In the genomic region with DNA sequence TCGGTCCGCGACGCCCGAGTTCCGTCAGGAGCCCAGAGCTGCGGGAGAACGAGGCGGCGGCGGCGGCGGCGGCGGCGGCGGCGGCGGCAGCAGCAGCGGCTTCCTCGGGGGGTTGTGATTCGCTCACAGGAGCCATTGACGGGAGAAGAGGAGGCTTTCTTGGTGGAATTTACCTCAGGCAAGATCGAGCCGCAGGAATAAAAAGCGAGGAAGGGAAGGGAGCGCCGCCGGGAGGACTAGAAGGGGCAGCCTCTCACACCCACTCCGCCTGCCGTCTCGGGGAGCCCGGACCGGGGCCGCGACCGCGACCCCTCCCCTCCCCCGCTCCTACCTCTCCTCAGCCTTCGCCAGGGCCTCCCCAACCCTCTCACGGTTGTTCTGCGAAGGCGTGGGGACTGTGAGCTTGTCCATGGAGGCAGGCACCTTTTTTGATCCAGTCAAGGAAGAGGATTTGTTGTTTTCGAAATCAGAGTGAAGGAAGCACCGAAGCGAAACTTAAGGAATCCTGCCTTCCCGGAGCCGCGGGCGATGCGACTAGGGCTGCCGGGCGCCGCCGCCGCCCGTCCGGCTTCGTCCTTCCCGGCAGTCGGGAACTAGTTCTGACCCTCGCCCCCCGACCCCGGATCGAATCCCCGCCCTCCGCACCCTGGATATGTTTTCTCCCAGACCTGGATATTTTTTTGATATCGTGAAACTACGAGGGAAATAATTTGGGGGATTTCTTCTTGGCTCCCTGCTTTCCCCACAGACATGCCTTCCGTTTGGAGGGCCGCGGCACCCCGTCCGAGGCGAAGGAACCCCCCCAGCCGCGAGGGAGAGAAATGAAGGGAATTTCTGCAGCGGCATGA, we compare ENCODE assay signal across 8 cellular contexts. TPM values are rescaled to one million over a fixed set of nuclear protein-coding genes. Genes with fewer than 3 reads are reported as not detected.
DNase-seq lines count a peak whose midpoint lies in the region; ATAC-seq, FAIRE-seq and TF ChIP-seq lines count a peak whose summit lies in the region.

No MANE protein-coding gene starts in this region.

- intact Hi-C loops in activated CD4-positive, alpha-beta T cell treated with anti-CD3 and anti-CD28 coated beads for 36 hours (cut with DNase I, micrococcal nuclease), result loop anchor here (1.0 to 5.0 kb wide), 12 partner anchors 79 to 1158 kb away; a partner anchor contains a TSS
- intact Hi-C loops in HepG2 (cut with micrococcal nuclease; ENCODE audit: unreplicated experiment), result loop anchor here (1.0 to 5.0 kb wide), 3 partner anchors 69 to 118 kb away; no protein-coding TSS in a partner anchor

- CTCF ChIA-PET in activated CD4-positive, alpha-beta T cell treated with anti-CD3 and anti-CD28 coated beads for 36 hours (lab: Charles Lee), result no interaction called here
- CTCF ChIA-PET in HepG2 (lab: Yijun Ruan, JAX; ENCODE audit: low intra/inter-chr PET ratio, low total read pairs), result no interaction called here

- H4K20me1 ChIP-seq in HepG2 (ENCODE audit: insufficient read depth, low read length), result peaks cover 19% of the 10 kb centered on the region

- TF ChIP-seq POLR2A in HepG2 (IDR thresholded peaks at IDR 0.05; ENCODE audit: insufficient read depth in 1 of 2, low read depth in 2 of 2, low read length in 2 of 2), result no peak

- WGBS in HepG2 (ENCODE audit: low lambda C conversion rate), result under 1% methylated on average over 48 of the region's 78 CpGs

- peak overlapping the region; percentile 95 for H3K4me3 Mint-ChIP-seq in activated CD4-positive, alpha-beta T cell treated with anti-CD3 and anti-CD28 coated beads for 36 hours

- H3K27ac ChIP-seq in coronary artery, result peak overlapping the region; percentile 94 to 99
- peak overlapping the region; percentile 85 for H3K27ac ChIP-seq in HepG2 (ENCODE audit: extremely low read length, insufficient read depth, low read length)

- no peaks in the 10 kb centered on the region for H3K27me3 Mint-ChIP-seq in activated CD4-positive, alpha-beta T cell treated with anti-CD3 and anti-CD28 coated beads for 36 hours

- no peaks in the 10 kb centered on the region; a peak in 1 of 5 replicates for H3K27me3 ChIP-seq in HepG2 (ENCODE audit: control insufficient read depth in 1 of 2, insufficient read depth in 2 of 2, low read length in 2 of 2)

- H3K4me2 ChIP-seq in HepG2 (ENCODE audit: low read depth, low read length), result peak overlapping the region; percentile 80

- TF ChIP-seq CTCF in coronary artery (IDR thresholded peaks at IDR 0.05) (no peak), HepG2 (CRISPR knock-in tag; IDR thresholded peaks at IDR 0.05) (no peak)

- H3K4me3 ChIP-seq in coronary artery (peak overlapping the region; percentile 88), HepG2 (replicated peaks in 1 of 3; ENCODE audit: insufficient read depth in 1 of 3, low read depth in 2 of 3, low read length in 3 of 3) (peak overlapping the region; percentile 88 to 99 (median 95))

- H3K27ac Mint-ChIP-seq in activated CD4-positive, alpha-beta T cell treated with anti-CD3 and anti-CD28 coated beads for 36 hours, result peak overlapping the region; percentile 85

- H3K9ac ChIP-seq in HepG2 (ENCODE audit: insufficient read depth, low read depth, low read length), result peak overlapping the region; percentile 82

- ATAC-seq in GM21717 (IDR thresholded peaks at IDR 0.05; ENCODE audit: unreplicated experiment), result peak; percentile 23
- peak; percentile 31 for ATAC-seq in activated CD4-positive, alpha-beta T cell treated with anti-CD3 and anti-CD28 coated beads for 36 hours
- ATAC-seq in HepG2, result peak; percentile 27

- H3K36me3 ChIP-seq in HepG2 (replicated peaks in 1 of 2; ENCODE audit: control insufficient read depth in 1 of 2, insufficient read depth in 2 of 2, low read length in 2 of 2), result no peaks in the 10 kb centered on the region

- peaks cover 9% of the 10 kb centered on the region for H3K36me3 Mint-ChIP-seq in activated CD4-positive, alpha-beta T cell treated with anti-CD3 and anti-CD28 coated beads for 36 hours (ENCODE audit: low read depth)

- peaks cover 30% of the 10 kb centered on the region for H3K4me1 Mint-ChIP-seq in activated CD4-positive, alpha-beta T cell treated with anti-CD3 and anti-CD28 coated beads for 36 hours

- no peak for TF ChIP-seq EP300 in HepG2 (IDR thresholded peaks at IDR 0.05; ENCODE audit: low read depth in 2 of 2, low read length in 2 of 2)
- TF ChIP-seq EP300 in HepG2 (CRISPR knock-in tag; IDR thresholded peaks at IDR 0.05; ENCODE audit: borderline replicate concordance), result no peak; the same call in 1 of the 2 replicates

- TF ChIP-seq RAD21 in HepG2 (CRISPR knock-in tag; IDR thresholded peaks at IDR 0.05), result no peak

- POLR2A ChIA-PET in activated CD4-positive, alpha-beta T cell treated with anti-CD3 and anti-CD28 coated beads for 36 hours (lab: Charles Lee), result interaction anchor here (0.5 to 0.6 kb wide), 3 partner anchors 9 to 142 kb away, joined by 3 to 4 read pairs (median 3); no protein-coding TSS in a partner anchor
- POLR2A ChIA-PET in HepG2 (lab: Yijun Ruan, JAX), result interaction anchor here (0.5 to 1.2 kb wide), 3 partner anchors 37 to 1261 kb away, joined by 3 read pairs; a partner anchor contains a TSS

- H2AFZ ChIP-seq in HepG2 (ENCODE audit: low read length), result no peak overlapping the region

- in situ Hi-C loops in HepG2 (cut with HindIII; ENCODE audit: extremely low pct_ligation_motif_present, low pct_unique_long_range_greater_than_20kb), result no loop called here

- H3K4me1 ChIP-seq in HepG2 (ENCODE audit: insufficient read depth, low read length), result peaks cover 49% of the 10 kb centered on the region

- DNase-seq in DMS79 treated with DMSO at 0.1 percent for 48 hours (lab: John Stamatoyannopoulos, UW) (peak; percentile 64), KG1 (lab: John Stamatoyannopoulos, UW) (peak; percentile 26), coronary artery (ENCODE audit: low spot score) (peak; percentile 82), HepG2 (ENCODE audit: low spot score) (no peak), NCI-H187 treated with DMSO at 0.1 percent for 48 hours (lab: John Stamatoyannopoulos, UW) (no peak)
- peak; percentile 66 for DNase-seq in activated CD4-positive, alpha-beta T cell treated with anti-CD3 and anti-CD28 coated beads for 36 hours
- peak; percentile 50 for DNase-seq in stimulated activated CD4-positive, alpha-beta T cell treated with anti-CD3 and anti-CD28 coated beads, Interleukin-4, amount 100 ng/mL, for 1 hour

- H3K79me2 ChIP-seq in HepG2 (ENCODE audit: insufficient read depth, low read length), result peaks cover 51% of the 10 kb centered on the region

- FAIRE-seq in HepG2 (lab: Jason Lieb, UNC), result no peak

- no peaks in the 10 kb centered on the region for H3K9me3 Mint-ChIP-seq in activated CD4-positive, alpha-beta T cell treated with anti-CD3 and anti-CD28 coated beads for 36 hours (ENCODE audit: low read depth)

- no peaks in the 10 kb centered on the region for H3K9me3 ChIP-seq in HepG2 (ENCODE audit: low read length)

- TSS peak; percentile 66 for BruUV-seq in HepG2 (replicated peaks; lab: Mats Ljungman, UMichigan)

TF ChIP-seq in HepG2, 621 proteins besides CTCF, POLR2A, EP300 and RAD21 (continues in another document):
- TF ChIP-seq, protein P1, sequence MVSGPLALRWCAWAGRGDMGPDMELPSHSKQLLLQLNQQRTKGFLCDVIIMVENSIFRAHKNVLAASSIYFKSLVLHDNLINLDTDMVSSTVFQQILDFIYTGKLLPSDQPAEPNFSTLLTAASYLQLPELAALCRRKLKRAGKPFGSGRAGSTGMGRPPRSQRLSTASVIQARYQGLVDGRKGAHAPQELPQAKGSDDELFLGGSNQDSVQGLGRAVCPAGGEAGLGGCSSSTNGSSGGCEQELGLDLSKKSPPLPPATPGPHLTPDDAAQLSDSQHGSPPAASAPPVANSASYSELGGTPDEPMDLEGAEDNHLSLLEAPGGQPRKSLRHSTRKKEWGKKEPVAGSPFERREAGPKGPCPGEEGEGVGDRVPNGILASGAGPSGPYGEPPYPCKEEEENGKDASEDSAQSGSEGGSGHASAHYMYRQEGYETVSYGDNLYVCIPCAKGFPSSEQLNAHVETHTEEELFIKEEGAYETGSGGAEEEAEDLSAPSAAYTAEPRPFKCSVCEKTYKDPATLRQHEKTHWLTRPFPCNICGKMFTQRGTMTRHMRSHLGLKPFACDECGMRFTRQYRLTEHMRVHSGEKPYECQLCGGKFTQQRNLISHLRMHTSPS (CRISPR knock-in tag; IDR thresholded peaks at IDR 0.05; ENCODE audit: low read depth), result 0 out of 2 replicates have a peak, but pooled peaks have one; percentile 19
- no peak for TF ChIP-seq DNMT1 (CRISPR knock-in tag; IDR thresholded peaks at IDR 0.05)

RNA-seq across cellular contexts. Expression of a gene that starts 0.6 kb away (rescaled TPM):
- total RNA-seq in activated CD4-positive, alpha-beta T cell treated with anti-CD3 and anti-CD28 coated beads for 36 hours, result 10 to 100 TPM in 1 of 2 experiments, 1 to 10 TPM in 1; 7.6 to 10.8 TPM
- 5.5 and 7.4 TPM in 2 replicates for total RNA-seq in HepG2 (2016; rRNA removed; fragmentation: Illumina TruSeq; extraction: Trizol)
- total RNA-seq in HepG2 (2016; cell fraction: cytosol; rRNA removed; fragmentation: Illumina TruSeq; extraction: Trizol; ENCODE audit: low read depth), result 13.2 and 14.1 TPM in 2 replicates
- total RNA-seq in HepG2 (2016; cell fraction: insoluble cytoplasmic fraction; rRNA removed; fragmentation: Illumina TruSeq; extraction: Trizol), result 5.4 and 6.0 TPM in 2 replicates
- total RNA-seq in HepG2 (2016; cell fraction: membrane; rRNA removed; fragmentation: Illumina TruSeq; extraction: Trizol), result 5.9 and 6.9 TPM in 2 replicates
- 8.1 and 8.5 TPM in 2 replicates for total RNA-seq in HepG2 (2016; cell fraction: nucleus; rRNA removed; fragmentation: Illumina TruSeq; extraction: Trizol)
- 9.9 and 10.3 TPM in 2 replicates for polyA plus RNA-seq in HepG2 (2011; rRNA removed)
- polyA plus RNA-seq in HepG2 (2011; cell fraction: cytosol; rRNA removed), result 5.9 and 9.5 TPM in 2 replicates
- polyA plus RNA-seq in HepG2 (2011; cell fraction: nucleus; rRNA removed), result 4.3 and 4.8 TPM in 2 replicates
- polyA plus RNA-seq in HepG2 (2012), result 7.1 and 8.8 TPM in 2 replicates
- 0.36 and 0.44 TPM in 2 replicates for polyA plus RNA-seq in HepG2 (2016; cell fraction: cytosol; fragmentation: Illumina TruSeq; extraction: Trizol; ENCODE audit: low read depth)
- polyA plus RNA-seq in HepG2 (2016; cell fraction: insoluble cytoplasmic fraction; fragmentation: Illumina TruSeq; extraction: Trizol; ENCODE audit: low read depth), result 8.8 and 9.2 TPM in 2 replicates
- polyA plus RNA-seq in HepG2 (2016; cell fraction: membrane; fragmentation: Illumina TruSeq; extraction: Trizol; ENCODE audit: low read depth), result 2.0 and 2.2 TPM in 2 replicates
- polyA plus RNA-seq in HepG2 (2016; cell fraction: nucleus; fragmentation: Illumina TruSeq; extraction: Trizol; ENCODE audit: insufficient read depth, low read depth), result 10.9 and 11.7 TPM in 2 replicates
- 15.2 and 16.0 TPM in 2 replicates for polyA minus RNA-seq in HepG2 (2011; rRNA and poly(A)+ RNA removed; ENCODE audit: low replicate concordance)
- polyA minus RNA-seq in HepG2 (2011; cell fraction: cytosol; rRNA and poly(A)+ RNA removed), result 21.4 and 27.0 TPM in 2 replicates
- 16.5 and 23.7 TPM in 2 replicates for polyA minus RNA-seq in HepG2 (2011; cell fraction: nucleus; rRNA and poly(A)+ RNA removed)

Comparison
In these comparisons a context has a peak if more than half of its experiments do, and no peak if none do; other contexts are left out.
1. DNase-seq: peak in DMS79 treated with DMSO at 0.1 percent for 48 hours (single experiment), KG1 (single experiment), activated CD4-positive, alpha-beta T cell treated with anti-CD3 and anti-CD28 coated beads for 36 hours (single experiment), coronary artery (single experiment) and stimulated activated CD4-positive, alpha-beta T cell treated with anti-CD3 and anti-CD28 coated beads, Interleukin-4, amount 100 ng/mL, for 1 hour (single experiment); none in HepG2 (single experiment) and NCI-H187 treated with DMSO at 0.1 percent for 48 hours (single experiment).
2. Peak in every context shown above with its lines, with median percentiles within 50 percentile points of each other: ATAC-seq.